27 cellular contexts compared by ENCODE assay signal in genomic region chr15:56128081-56128480, GRCh38.
"Had no signal": no experiment of that assay in that cellular context is flagged by ENCODE, and none has a peak within 500 bp of the region (broad histone marks: within the 10 kb centered on the region; RNA-seq: fewer than 3 reads in every experiment).

No MANE protein-coding gene starts in this region.

- ATAC-seq: activated naive CD4-positive, alpha-beta T cell treated with anti-CD3 and anti-CD28 coated beads, Interleukin-2, amount 50 U/mL, for 72 hours; activated T-cell treated with anti-CD3 and anti-CD28 coated beads, Interleukin-2, amount 50 U/mL, for 72 hours; esophagus mucosa; WTC11 had no signal

- FAIRE-seq: endometrium had no signal

- H3K9me3 ChIP-seq: colonic mucosa had no signal

- H3K36me3 ChIP-seq: breast epithelium, colonic mucosa had no signal

- H3K27me3 ChIP-seq: ascending aorta, breast epithelium, cardiac muscle cell, colonic mucosa had no signal

- H3K4me3 ChIP-seq: ascending aorta, breast epithelium, cardiac muscle cell, colonic mucosa had no signal

- H3K4me1 ChIP-seq: ascending aorta, breast epithelium, colonic mucosa had no signal

- H3K27ac ChIP-seq: ascending aorta, breast epithelium, cardiac muscle cell, colonic mucosa, VCaP had no signal

- DNase-seq: activated CD4-positive, alpha-beta memory T cell treated with anti-CD3 and anti-CD28 coated beads, Interleukin-2, amount 10 ng/mL, durations not matched to agents 7 days and 5 days; activated CD4-positive, alpha-beta T cell treated with anti-CD3 and anti-CD28 coated beads for 1 hour; activated CD4-positive, alpha-beta T cell treated with anti-CD3 and anti-CD28 coated beads for 4 hours; activated CD4-positive, alpha-beta T cell treated with anti-CD3 and anti-CD28 coated beads, Interleukin-2, amount 10 ng/mL, durations not matched to agents 7 days and 5 days; activated CD4-positive, alpha-beta T cell treated with anti-CD3 and anti-CD28 coated beads, Interleukin-2, amount 50 U/mL, for 4 hours; activated CD8-positive, alpha-beta memory T cell treated with anti-CD3 and anti-CD28 coated beads, Interleukin-2, amount 50 U/mL, for 48 hours; activated gamma-delta T cell; activated naive CD4-positive, alpha-beta T cell; activated naive CD4-positive, alpha-beta T cell treated with anti-CD3 and anti-CD28 coated beads, Interleukin-2, amount 10 ng/mL, durations not matched to agents 7 days and 5 days; activated naive CD8-positive, alpha-beta T cell treated with anti-CD3 and anti-CD28 coated beads, Interleukin-2, amount 10 ng/mL, durations not matched to agents 7 days and 5 days; activated T-cell treated with anti-CD3 and anti-CD28 coated beads for 4 hours; activated T-cell treated with anti-CD3 and anti-CD28 coated beads, Interleukin-2, amount 50 U/mL, for 24 hours; activated T-cell treated with anti-CD3 and anti-CD28 coated beads, Interleukin-2, amount 50 U/mL, for 72 hours; central memory CD4-positive, alpha-beta T cell; cerebellar nuclear complex; colonic mucosa; effector CD8-positive, alpha-beta T cell; foreskin fibroblast; T-helper 2 cell had no signal
